In the genomic region with DNA sequence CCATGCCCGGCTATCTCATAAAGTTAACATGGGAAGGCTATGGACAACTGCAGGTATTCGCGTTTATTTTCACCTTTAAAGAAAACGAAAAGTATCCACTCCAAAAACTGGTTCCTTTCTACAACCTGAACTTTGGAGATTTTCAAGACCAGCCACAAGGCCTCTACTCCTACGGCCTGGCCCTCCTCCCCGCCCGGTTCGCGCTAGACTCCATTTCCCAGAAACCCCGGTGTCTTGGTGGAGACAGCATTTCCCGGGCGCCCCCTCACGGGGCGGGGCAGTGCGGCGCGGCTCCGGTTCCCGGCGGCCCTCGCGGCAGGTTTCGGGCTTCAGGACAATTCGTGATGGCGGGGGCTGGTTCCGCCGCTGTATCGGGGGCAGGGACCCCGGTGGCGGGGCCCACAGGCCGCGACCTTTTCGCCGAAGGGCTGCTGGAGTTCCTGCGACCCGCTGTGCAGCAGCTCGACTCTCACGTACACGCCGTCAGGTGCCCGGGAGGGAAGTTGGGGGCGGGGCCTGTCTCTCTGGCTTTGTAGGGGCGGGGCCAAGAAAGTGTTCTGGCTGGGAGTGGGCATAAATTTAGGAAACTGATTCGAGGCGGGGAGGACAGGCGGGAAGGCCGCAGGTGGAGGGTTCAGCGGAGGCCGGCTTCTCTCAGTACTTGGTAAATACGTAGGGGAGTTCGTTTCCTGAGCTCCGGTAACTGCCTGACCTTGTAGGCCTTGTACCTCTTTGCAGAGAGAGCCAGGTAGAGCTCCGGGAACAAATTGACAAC, we compare ENCODE assay signal across 8 cellular contexts. TPM values are rescaled to one million over a fixed set of nuclear protein-coding genes. Genes with fewer than 3 reads are reported as not detected.
A peak's percentile ranks its signal among the peaks of the same experiment; 100 is the strongest.
DNase-seq lines count a peak whose midpoint lies in the region; ATAC-seq and TF ChIP-seq lines count a peak whose summit lies in the region.

A gene with protein sequence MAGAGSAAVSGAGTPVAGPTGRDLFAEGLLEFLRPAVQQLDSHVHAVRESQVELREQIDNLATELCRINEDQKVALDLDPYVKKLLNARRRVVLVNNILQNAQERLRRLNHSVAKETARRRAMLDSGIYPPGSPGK (plus strand): TSS at position 304 of the 775 bp plus-strand sequence. CDS start 41 bp downstream, at position 345.

- H3K9me3 ChIP-seq in mucosa of stomach (ENCODE audit: control insufficient read depth, low read length) = no peaks in the 10 kb centered on the region

- peak; percentile 88 for ATAC-seq in GM21576 (IDR thresholded peaks at IDR 0.05; ENCODE audit: unreplicated experiment)

- H3K36me3 ChIP-seq in mucosa of stomach (ENCODE audit: control insufficient read depth, insufficient read depth, low read length) = peaks cover 5% of the 10 kb centered on the region

- H3K4me3 ChIP-seq in epithelial cell of proximal tubule (ENCODE audit: low read depth, low read length) = peak within 1 kb of the TSS; percentile 96
- peak within 1 kb of the TSS; percentile 52 for H3K4me3 ChIP-seq in mucosa of stomach (ENCODE audit: low read length)

- peak; percentile 95 for DNase-seq in DMS153 treated with DMSO at 0.1 percent for 48 hours (lab: John Stamatoyannopoulos, UW; ENCODE audit: unreplicated experiment)
- DNase-seq in activated T-cell treated with anti-CD3 and anti-CD28 coated beads, Interleukin-2, amount 50 U/mL, for 1 hour = peak; percentile 92
- DNase-seq in epithelial cell of proximal tubule (ENCODE audit: low read depth) = no peak
- DNase-seq in stimulated activated CD8-positive, alpha-beta memory T cell treated with anti-CD3 and anti-CD28 coated beads, Interleukin-7, amount 100 ng/mL, for 1 hour (ENCODE audit: low read depth in 2 of 2) = peak; percentile 71 to 82

- 0 out of 2 replicates have a peak, but pooled peaks have one; percentile 34 for TF ChIP-seq EP300 in Ishikawa (IDR thresholded peaks at IDR 0.05; ENCODE audit: borderline replicate concordance)

- peak within 1 kb of the TSS; percentile 80 for H3K9ac ChIP-seq in mucosa of stomach (ENCODE audit: low read length)

- H3K4me1 ChIP-seq in mucosa of stomach (ENCODE audit: control insufficient read depth, insufficient read depth, low read length) = peaks cover 14% of the 10 kb centered on the region

- peak; percentile 21 for TF ChIP-seq CTCF in epithelial cell of proximal tubule (conservative IDR thresholded peaks at IDR 0.05; ENCODE audit: low read depth, low read length)

- TF ChIP-seq RAD21 in Ishikawa (IDR thresholded peaks at IDR 0.05; ENCODE audit: low read depth) = peak; percentile 8; the same call in 1 of the 2 replicates

- no peaks in the 10 kb centered on the region for H3K27me3 ChIP-seq in mucosa of stomach (ENCODE audit: control insufficient read depth, insufficient read depth, low read length)

TF ChIP-seq in Ishikawa, 13 proteins besides CTCF, POLR2A, EP300 and RAD21:
- TF ChIP-seq CREB1 (IDR thresholded peaks at IDR 0.05; ENCODE audit: low read depth) = peak; percentile 49; the same call in 1 of the 2 replicates
- no peak for TF ChIP-seq FOXM1 (IDR thresholded peaks at IDR 0.05; ENCODE audit: borderline replicate concordance, low read depth)
- 0 out of 2 replicates have a peak, but pooled peaks have one; percentile 47 for TF ChIP-seq ZBTB7A (IDR thresholded peaks at IDR 0.05; ENCODE audit: low read depth)
- TF ChIP-seq, protein P1, sequence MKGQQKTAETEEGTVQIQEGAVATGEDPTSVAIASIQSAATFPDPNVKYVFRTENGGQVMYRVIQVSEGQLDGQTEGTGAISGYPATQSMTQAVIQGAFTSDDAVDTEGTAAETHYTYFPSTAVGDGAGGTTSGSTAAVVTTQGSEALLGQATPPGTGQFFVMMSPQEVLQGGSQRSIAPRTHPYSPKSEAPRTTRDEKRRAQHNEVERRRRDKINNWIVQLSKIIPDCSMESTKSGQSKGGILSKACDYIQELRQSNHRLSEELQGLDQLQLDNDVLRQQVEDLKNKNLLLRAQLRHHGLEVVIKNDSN (IDR thresholded peaks at IDR 0.05) = peak; percentile 30
- peak; percentile 89 for TF ChIP-seq EGR1 (IDR thresholded peaks at IDR 0.05)
- no peak for TF ChIP-seq NFIC (IDR thresholded peaks at IDR 0.05)
- no peak for TF ChIP-seq TEAD4 (IDR thresholded peaks at IDR 0.05)
- TF ChIP-seq YY1 (IDR thresholded peaks at IDR 0.05; ENCODE audit: low read depth) = peak; percentile 83
- TF ChIP-seq TAF1 (IDR thresholded peaks at IDR 0.05; ENCODE audit: low read depth) = peak; percentile 79
- TF ChIP-seq TCF12 (IDR thresholded peaks at IDR 0.05; ENCODE audit: low read depth) = 0 out of 2 replicates have a peak, but pooled peaks have one; percentile 24
- TF ChIP-seq, protein P2, sequence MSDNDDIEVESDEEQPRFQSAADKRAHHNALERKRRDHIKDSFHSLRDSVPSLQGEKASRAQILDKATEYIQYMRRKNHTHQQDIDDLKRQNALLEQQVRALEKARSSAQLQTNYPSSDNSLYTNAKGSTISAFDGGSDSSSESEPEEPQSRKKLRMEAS (IDR thresholded peaks at IDR 0.05) = peak; percentile 56; the same call in 1 of the 2 replicates
TF ChIP-seq in Ishikawa: peak in this region for 8.

TF ChIP-seq in PFSK-1, 5 proteins besides CTCF, POLR2A, EP300 and RAD21:
- TF ChIP-seq, protein P3, sequence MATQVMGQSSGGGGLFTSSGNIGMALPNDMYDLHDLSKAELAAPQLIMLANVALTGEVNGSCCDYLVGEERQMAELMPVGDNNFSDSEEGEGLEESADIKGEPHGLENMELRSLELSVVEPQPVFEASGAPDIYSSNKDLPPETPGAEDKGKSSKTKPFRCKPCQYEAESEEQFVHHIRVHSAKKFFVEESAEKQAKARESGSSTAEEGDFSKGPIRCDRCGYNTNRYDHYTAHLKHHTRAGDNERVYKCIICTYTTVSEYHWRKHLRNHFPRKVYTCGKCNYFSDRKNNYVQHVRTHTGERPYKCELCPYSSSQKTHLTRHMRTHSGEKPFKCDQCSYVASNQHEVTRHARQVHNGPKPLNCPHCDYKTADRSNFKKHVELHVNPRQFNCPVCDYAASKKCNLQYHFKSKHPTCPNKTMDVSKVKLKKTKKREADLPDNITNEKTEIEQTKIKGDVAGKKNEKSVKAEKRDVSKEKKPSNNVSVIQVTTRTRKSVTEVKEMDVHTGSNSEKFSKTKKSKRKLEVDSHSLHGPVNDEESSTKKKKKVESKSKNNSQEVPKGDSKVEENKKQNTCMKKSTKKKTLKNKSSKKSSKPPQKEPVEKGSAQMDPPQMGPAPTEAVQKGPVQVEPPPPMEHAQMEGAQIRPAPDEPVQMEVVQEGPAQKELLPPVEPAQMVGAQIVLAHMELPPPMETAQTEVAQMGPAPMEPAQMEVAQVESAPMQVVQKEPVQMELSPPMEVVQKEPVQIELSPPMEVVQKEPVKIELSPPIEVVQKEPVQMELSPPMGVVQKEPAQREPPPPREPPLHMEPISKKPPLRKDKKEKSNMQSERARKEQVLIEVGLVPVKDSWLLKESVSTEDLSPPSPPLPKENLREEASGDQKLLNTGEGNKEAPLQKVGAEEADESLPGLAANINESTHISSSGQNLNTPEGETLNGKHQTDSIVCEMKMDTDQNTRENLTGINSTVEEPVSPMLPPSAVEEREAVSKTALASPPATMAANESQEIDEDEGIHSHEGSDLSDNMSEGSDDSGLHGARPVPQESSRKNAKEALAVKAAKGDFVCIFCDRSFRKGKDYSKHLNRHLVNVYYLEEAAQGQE (IDR thresholded peaks at IDR 0.05; ENCODE audit: insufficient read depth in 1 of 2, low read depth in 2 of 2, low read length in 2 of 2) = no peak
- peak; percentile 93 for TF ChIP-seq POLR2AphosphoS5 (IDR thresholded peaks at IDR 0.05; ENCODE audit: low read depth, low read length)
- peak; percentile 73 for TF ChIP-seq FOXP2 (optimal IDR thresholded peaks at IDR 0.05; ENCODE audit: borderline replicate concordance, extremely low read depth, extremely low read length, insufficient read depth)
- peak; percentile 57; the same call in 1 of the 2 replicates for TF ChIP-seq TAF1 (IDR thresholded peaks at IDR 0.05; ENCODE audit: borderline replicate concordance, insufficient read depth, low read length)
- TF ChIP-seq SIN3A (IDR thresholded peaks at IDR 0.05; ENCODE audit: borderline replicate concordance, insufficient read depth, low read length) = no peak

RNA-seq across cellular contexts. Expression of the gene that starts here (rescaled TPM):
- 32.6 TPM for polyA plus RNA-seq in PFSK-1 (2012; ENCODE audit: insufficient read length, low read depth)
- total RNA-seq in epithelial cell of proximal tubule = 59.8 and 79.9 TPM in 2 replicates
